In the genomic region with DNA sequence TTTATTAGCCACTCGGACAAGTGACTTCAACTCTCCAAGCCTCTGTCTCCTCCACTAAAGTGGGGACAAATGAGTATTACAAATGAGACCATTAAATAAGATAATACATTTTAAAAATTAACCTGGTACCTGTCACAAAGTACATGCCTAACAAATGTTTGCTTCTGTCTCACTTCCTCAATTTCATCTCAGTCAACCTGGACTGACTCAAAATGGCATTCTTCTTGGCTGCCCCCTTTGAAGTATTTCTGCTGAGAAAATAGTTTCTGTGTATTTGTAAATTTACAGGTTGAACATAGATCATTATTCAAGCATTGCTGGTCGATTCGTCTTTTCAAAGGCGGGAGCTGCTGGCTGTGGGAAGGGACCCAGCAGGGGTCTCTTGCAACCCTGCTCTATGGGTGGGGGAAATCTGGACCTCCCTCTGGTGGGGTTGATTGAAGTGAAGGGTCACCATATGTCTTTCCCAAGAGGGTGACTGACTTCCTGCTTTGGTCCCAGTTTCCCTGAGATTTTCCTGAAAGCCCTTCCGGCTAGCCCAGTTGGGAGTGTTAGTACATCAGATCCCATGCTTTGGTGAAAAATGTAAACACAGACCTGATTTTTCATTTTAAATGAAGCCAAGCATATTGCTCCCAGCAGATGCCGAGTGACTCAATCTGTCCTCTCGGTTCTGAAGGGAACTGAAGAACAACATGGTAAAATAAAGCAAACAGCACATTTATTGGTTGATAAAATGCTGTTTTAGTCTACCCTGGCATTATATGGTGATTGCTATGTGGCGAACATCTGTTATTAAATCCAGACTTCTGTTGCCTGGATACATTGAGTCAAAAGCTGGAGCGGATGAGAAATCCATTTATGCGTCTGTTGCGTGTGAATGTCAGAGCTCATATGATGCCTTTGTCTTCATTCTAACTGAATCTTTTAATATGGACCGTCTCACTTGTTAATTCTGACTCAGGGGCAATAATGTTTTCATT, we compare ENCODE assay signal across 18 cellular contexts.
DNase-seq lines count a peak whose midpoint lies in the region; ATAC-seq and TF ChIP-seq lines count a peak whose summit lies in the region.
"Had no signal": no experiment of that assay in that cellular context is flagged by ENCODE, and none has a peak within 500 bp of the region (broad histone marks: within the 10 kb centered on the region; RNA-seq: fewer than 3 reads in every experiment).

No MANE protein-coding gene starts in this region.

- no peak overlapping the region for H3K27ac ChIP-seq in SJCRH30
- H3K27ac ChIP-seq: A549, transverse colon had no signal

- no peaks in the 10 kb centered on the region for H3K27me3 ChIP-seq in SJCRH30

- peak; percentile 52 for ATAC-seq in HG02610 (IDR thresholded peaks at IDR 0.05; ENCODE audit: unreplicated experiment)
- ATAC-seq: A549; stimulated activated effector memory CD8-positive, alpha-beta T cell treated with anti-CD3 and anti-CD28 coated beads, Interleukin-12 subunit alpha, Interleukin-12 subunit beta, amount 100 ng/mL, for 72 hours had no signal

- peak; percentile 52 for DNase-seq in AG10803 (ENCODE audit: low read depth)
- peak; percentile 60 for DNase-seq in RPMI7951 (ENCODE audit: low read depth)
- peak; percentile 2 for DNase-seq in fibroblast of peridontal ligament (ENCODE audit: extremely low read depth)
- no peak for DNase-seq in SJCRH30
- DNase-seq in NK-92 treated with Interleukin-12 subunit alpha and Interleukin-12 subunit beta, amount 100 ng/mL, for 24 hours (lab: John Stamatoyannopoulos, UW), result no peak
- no peak for DNase-seq in GM19238 (ENCODE audit: insufficient read length, low spot score)
- DNase-seq in NCI-H526 (lab: John Stamatoyannopoulos, UW), result no peak
- DNase-seq: activated CD4-positive, alpha-beta T cell treated with anti-CD3 and anti-CD28 coated beads, Interleukin-2, amount 50 U/mL, for 4 hours; activated naive CD4-positive, alpha-beta T cell treated with anti-CD3 and anti-CD28 coated beads, Interleukin-2, amount 10 ng/mL, durations not matched to agents 7 days and 5 days; DMS53; erythroblast; kidney; NCI-H2029 treated with DMSO at 0.1 percent for 48 hours; NCI-H774; transverse colon had no signal

- H3K4me3 ChIP-seq in AG10803 (ENCODE audit: low read length) (no peak overlapping the region), SJCRH30 (no peak overlapping the region)
- H3K4me3 ChIP-seq: A549, transverse colon had no signal

- H3K36me3 ChIP-seq in SJCRH30, result no peaks in the 10 kb centered on the region
- H3K36me3 ChIP-seq: transverse colon had no signal

- H3K9me3 ChIP-seq in SJCRH30 (replicated peaks), result peaks cover 10% of the 10 kb centered on the region; the same call in 1 of the 2 replicates
- H3K9me3 ChIP-seq: transverse colon had no signal

- H3K4me1 ChIP-seq in SJCRH30, result peaks cover 34% of the 10 kb centered on the region
- H3K4me1 ChIP-seq: transverse colon had no signal

- no peak for TF ChIP-seq CTCF in AG10803 (conservative IDR thresholded peaks at IDR 0.05; ENCODE audit: low read length)

Comparison
In these comparisons a context has a peak if more than half of its experiments do, and no peak if none do; other contexts are left out.
1. DNase-seq: peak in AG10803 (single experiment), RPMI7951 (single experiment) and fibroblast of peridontal ligament (single experiment); none in SJCRH30 (0 of 2), NK-92 treated with Interleukin-12 subunit alpha and Interleukin-12 subunit beta, amount 100 ng/mL, for 24 hours (single experiment), GM19238 (single experiment) and NCI-H526 (0 of 2).